ENCODE assay signal across 8 cellular contexts in genomic region chr12:570949-571794, GRCh38.
DNase-seq lines count a peak whose midpoint lies in the region; ATAC-seq and TF ChIP-seq lines count a peak whose summit lies in the region.
"Had no signal": no experiment of that assay in that cellular context is flagged by ENCODE, and none has a peak within 500 bp of the region (broad histone marks: within the 10 kb centered on the region; RNA-seq: fewer than 3 reads in every experiment).

No MANE protein-coding gene starts in this region.

- H3K4me3 Mint-ChIP-seq in neural progenitor cell = peak overlapping the region; percentile 78
- H3K4me3 Mint-ChIP-seq: stimulated activated naive CD8-positive, alpha-beta T cell treated with anti-CD3 and anti-CD28 coated beads, Interleukin-15, Interleukin-2, amounts not matched to agents 100 ng/mL and 50 ng/mL, for 24 hours had no signal

- no peak for TF ChIP-seq CTCF in fibroblast of pulmonary artery (IDR thresholded peaks at IDR 0.05; ENCODE audit: low read length, missing control alignments)
- TF ChIP-seq CTCF in neural progenitor cell (IDR thresholded peaks at IDR 0.05) = no peak

- H3F3A ChIP-seq in neural progenitor cell (ENCODE audit: low read depth) = peaks cover 27% of the 10 kb centered on the region

- peak overlapping the region; percentile 84 for H2AFZ ChIP-seq in neural progenitor cell (replicated peaks)

- H3K79me2 ChIP-seq in neural progenitor cell (ENCODE audit: low read depth) = no peaks in the 10 kb centered on the region

- peaks cover 2% of the 10 kb centered on the region for H3K36me3 Mint-ChIP-seq in neural progenitor cell

- H3K9ac ChIP-seq in neural progenitor cell = no peak overlapping the region

- ATAC-seq in GM18519 (IDR thresholded peaks at IDR 0.05; ENCODE audit: low FRiP score, unreplicated experiment) = no peak

- no peaks in the 10 kb centered on the region for H3K36me3 ChIP-seq in H7 (replicated peaks; ENCODE audit: control insufficient read depth, insufficient read depth, low read length)
- H3K36me3 ChIP-seq in neural progenitor cell = no peaks in the 10 kb centered on the region

- DNase-seq in H7 (peak; percentile 92), SW 1271 (lab: John Stamatoyannopoulos, UW) (peak; percentile 91 to 93), fibroblast of pulmonary artery (ENCODE audit: low read depth) (peak; percentile 85), neural progenitor cell (ENCODE audit: low spot score) (peak; percentile 47), NCI-H510A treated with DMSO at 0.1 percent for 48 hours (lab: John Stamatoyannopoulos, UW) (no peak), NCI-H526 treated with DMSO at 0.1 percent for 48 hours (lab: John Stamatoyannopoulos, UW) (no peak)

- H3K4me1 Mint-ChIP-seq in neural progenitor cell = peaks cover 11% of the 10 kb centered on the region

- H3K4me3 ChIP-seq in H7 (ENCODE audit: insufficient read depth, low read depth, low read length) (peak overlapping the region; percentile 69), fibroblast of pulmonary artery (replicated peaks; ENCODE audit: low read depth, low read length) (peak overlapping the region; percentile 68), neural progenitor cell (peak overlapping the region; percentile 56)

- no peaks in the 10 kb centered on the region for H4K20me1 ChIP-seq in neural progenitor cell (ENCODE audit: low read depth)

- H3K4me1 ChIP-seq in neural progenitor cell = peaks cover 23% of the 10 kb centered on the region

- peaks cover 4% of the 10 kb centered on the region for H3K9me3 Mint-ChIP-seq in neural progenitor cell
- H3K9me3 Mint-ChIP-seq: stimulated activated naive CD8-positive, alpha-beta T cell treated with anti-CD3 and anti-CD28 coated beads, Interleukin-15, Interleukin-2, amounts not matched to agents 100 ng/mL and 50 ng/mL, for 24 hours had no signal

- no peaks in the 10 kb centered on the region; the same call in 1 of the 2 replicates for H3K27me3 ChIP-seq in H7 (ENCODE audit: control insufficient read depth, insufficient read depth, low read length)
- H3K27me3 ChIP-seq in neural progenitor cell = peaks cover 5% of the 10 kb centered on the region

- peak overlapping the region; percentile 63 for H3K27ac Mint-ChIP-seq in neural progenitor cell

- no peak overlapping the region for H3K27ac ChIP-seq in neural progenitor cell

- peaks cover 20% of the 10 kb centered on the region for H3K27me3 Mint-ChIP-seq in neural progenitor cell (ENCODE audit: insufficient read depth, low read depth)
- H3K27me3 Mint-ChIP-seq: stimulated activated naive CD8-positive, alpha-beta T cell treated with anti-CD3 and anti-CD28 coated beads, Interleukin-15, Interleukin-2, amounts not matched to agents 100 ng/mL and 50 ng/mL, for 24 hours had no signal

- peak overlapping the region; percentile 76 for H3K4me2 ChIP-seq in neural progenitor cell

- H3K9me3 ChIP-seq in neural progenitor cell (ENCODE audit: low read depth) = no peaks in the 10 kb centered on the region

Comparison
In these comparisons a context has a peak if more than half of its experiments do, and no peak if none do; other contexts are left out.
1. DNase-seq: peak in H7 (single experiment), SW 1271 (2 of 2), fibroblast of pulmonary artery (single experiment) and neural progenitor cell (single experiment); none in NCI-H510A treated with DMSO at 0.1 percent for 48 hours (single experiment) and NCI-H526 treated with DMSO at 0.1 percent for 48 hours (single experiment).
2. Peak in every context shown above with its lines, with median percentiles within 50 percentile points of each other: H3K4me3 ChIP-seq.